In genomic region chr7:94004024-94004945, GRCh38 we compare ENCODE assay signal across 1 cellular context.
TF ChIP-seq lines count a peak whose summit lies in the region.

BET1 (minus strand) TSS chr7:94004355; CDS start chr7:94004216, 139 bp downstream.

TF ChIP-seq in K562, 482 proteins besides CTCF, POLR2A, EP300 and RAD21 (continued from another document and continues in another):
- TF ChIP-seq TAF9B (IDR thresholded peaks at IDR 0.05; ENCODE audit: partially characterized antibody) (peak; percentile 59), SREBF1 (IDR thresholded peaks at IDR 0.05; ENCODE audit: borderline replicate concordance, low read depth, low read length) (peak; percentile 67; the same call in 1 of the 2 replicates), RBFOX2 (IDR thresholded peaks at IDR 0.05; ENCODE audit: low read depth, low read length) (peak; percentile 92), ZNF174 (CRISPR knock-in tag; IDR thresholded peaks at IDR 0.05) (no peak), TBL1XR1 (IDR thresholded peaks at IDR 0.05; ENCODE audit: low read length in 2 of 2) (peak; percentile 28 to 85; a peak in 2 of 4 replicates), RNF2 (IDR thresholded peaks at IDR 0.05) (no peak; the same call in 1 of the 2 replicates), CLOCK (CRISPR knock-in tag; IDR thresholded peaks at IDR 0.05; ENCODE audit: borderline replicate concordance) (no peak), NFATC3 (IDR thresholded peaks at IDR 0.05) (no peak), AFF1 (IDR thresholded peaks at IDR 0.05; ENCODE audit: low read depth in 1 of 2, partially characterized antibody in 2 of 2) (peak; percentile 32 to 93), TAF7 (tag; IDR thresholded peaks at IDR 0.05) (peak; percentile 35; the same call in 1 of the 2 replicates), ATF1 (CRISPR knock-in tag; IDR thresholded peaks at IDR 0.05) (peak; percentile 90), ATF1 (tag; IDR thresholded peaks at IDR 0.05) (peak; percentile 99), SUPT5H (IDR thresholded peaks at IDR 0.05) (peak; percentile 88), MNT (conservative IDR thresholded peaks at IDR 0.05) (peak; percentile 67 to 83), ZNF511 (CRISPR knock-in tag; IDR thresholded peaks at IDR 0.05) (0 out of 2 replicates have a peak, but pooled peaks have one; percentile 17), RCOR1 (IDR thresholded peaks at IDR 0.05; ENCODE audit: borderline replicate concordance in 1 of 2, low read depth in 2 of 2, low read length in 2 of 2) (0 out of 4 replicates have a peak, but pooled peaks of 1 of the 2 experiments have one; percentile 53), NBN (IDR thresholded peaks at IDR 0.05; ENCODE audit: low read depth) (no peak), ZNF395 (CRISPR knock-in tag; IDR thresholded peaks at IDR 0.05) (no peak), TBP (optimal IDR thresholded peaks at IDR 0.05; ENCODE audit: low read depth, low read length) (peak; percentile 80), ZNF644 (tag; IDR thresholded peaks at IDR 0.05; ENCODE audit: low read depth) (peak; percentile 62; the same call in 1 of the 2 replicates), KLF13 (tag; IDR thresholded peaks at IDR 0.05; ENCODE audit: borderline replicate concordance, low read depth) (peak; percentile 26; the same call in 1 of the 2 replicates), BCLAF1 (IDR thresholded peaks at IDR 0.05; ENCODE audit: borderline replicate concordance in 1 of 2, control insufficient read depth in 1 of 2, low read depth in 2 of 2, low read length in 1 of 2) (no peak), POU5F1 (IDR thresholded peaks at IDR 0.05; ENCODE audit: borderline replicate concordance, low read depth, low read length, partially characterized antibody) (peak; percentile 57), FOS (IDR thresholded peaks at IDR 0.05; ENCODE audit: extremely low read depth, insufficient read length) (peak; percentile 2), PKNOX1 (IDR thresholded peaks at IDR 0.05) (no peak), POLR2B (IDR thresholded peaks at IDR 0.05; ENCODE audit: low read depth, partially characterized antibody) (peak; percentile 79), RBM15 (IDR thresholded peaks at IDR 0.05; ENCODE audit: insufficient read depth, low read length) (no peak), YY1 (IDR thresholded peaks at IDR 0.05; ENCODE audit: borderline replicate concordance in 1 of 3, control insufficient read depth in 1 of 3, extremely low read depth in 1 of 3, insufficient read depth in 3 of 3, insufficient read length in 1 of 3, insufficient replicate concordance in 2 of 3, low read depth in 1 of 3, low read length in 2 of 3) (peak in 2 of 3 experiments; percentile 69 to 74), SLC30A9 (CRISPR knock-in tag; IDR thresholded peaks at IDR 0.05) (no peak), SIN3B (IDR thresholded peaks at IDR 0.05; ENCODE audit: low read depth) (peak; percentile 84), ZBTB1 (CRISPR knock-in tag; IDR thresholded peaks at IDR 0.05; ENCODE audit: borderline replicate concordance, low read depth) (peak; percentile 14; the same call in 1 of the 2 replicates), SIX5 (IDR thresholded peaks at IDR 0.05; ENCODE audit: borderline replicate concordance in 1 of 2, insufficient read depth in 1 of 2, low read depth in 1 of 2, low read length in 2 of 2) (peak; percentile 89 to 90), MBD2 (IDR thresholded peaks at IDR 0.05; ENCODE audit: borderline replicate concordance, low read depth) (peak; percentile 93), ZZZ3 (IDR thresholded peaks at IDR 0.05) (no peak), FOXK2 (conservative IDR thresholded peaks at IDR 0.05 in 1 of 2, IDR thresholded peaks at IDR 0.05 in 1 of 2; ENCODE audit: low read depth in 2 of 2) (peak; percentile 92), ZNF316 (IDR thresholded peaks at IDR 0.05) (no peak), HCFC1 (IDR thresholded peaks at IDR 0.05; ENCODE audit: low read depth, low read length) (peak; percentile 98), ZNF347 (CRISPR knock-in tag; IDR thresholded peaks at IDR 0.05; ENCODE audit: low read depth) (no peak), PHF20 (IDR thresholded peaks at IDR 0.05; ENCODE audit: partially characterized antibody) (peak; percentile 93), MYNN (IDR thresholded peaks at IDR 0.05) (no peak), MYNN (CRISPR knock-in tag; IDR thresholded peaks at IDR 0.05) (no peak), ARNT (IDR thresholded peaks at IDR 0.05) (0 out of 4 replicates have a peak, but pooled peaks of 1 of the 2 experiments have one; percentile 12), PML (IDR thresholded peaks at IDR 0.05; ENCODE audit: low read length) (peak; percentile 81; the same call in 1 of the 2 replicates), ELF1 (tag; IDR thresholded peaks at IDR 0.05) (peak; percentile 50; the same call in 1 of the 2 replicates), RB1 (IDR thresholded peaks at IDR 0.05; ENCODE audit: low read depth) (0 out of 2 replicates have a peak, but pooled peaks have one; percentile 14), LCOR (CRISPR knock-in tag; IDR thresholded peaks at IDR 0.05) (peak; percentile 73; the same call in 1 of the 2 replicates), SAP30 (IDR thresholded peaks at IDR 0.05; ENCODE audit: borderline replicate concordance, insufficient read depth, low read depth, low read length, poor library complexity, severe bottlenecking) (no peak), TAF1 (IDR thresholded peaks at IDR 0.05; ENCODE audit: control insufficient read depth, extremely low read depth, insufficient read depth, low read length, severe bottlenecking) (peak; percentile 77), SP1 (CRISPR knock-in tag; IDR thresholded peaks at IDR 0.05) (peak; percentile 47; the same call in 1 of the 2 replicates), DIDO1 (tag; IDR thresholded peaks at IDR 0.05; ENCODE audit: low read depth) (peak; percentile 74), ZNF23 (CRISPR knock-in tag; IDR thresholded peaks at IDR 0.05) (no peak), POLR2G (IDR thresholded peaks at IDR 0.05; ENCODE audit: low read depth, low read length) (peak; percentile 89)
